In the genomic region with DNA sequence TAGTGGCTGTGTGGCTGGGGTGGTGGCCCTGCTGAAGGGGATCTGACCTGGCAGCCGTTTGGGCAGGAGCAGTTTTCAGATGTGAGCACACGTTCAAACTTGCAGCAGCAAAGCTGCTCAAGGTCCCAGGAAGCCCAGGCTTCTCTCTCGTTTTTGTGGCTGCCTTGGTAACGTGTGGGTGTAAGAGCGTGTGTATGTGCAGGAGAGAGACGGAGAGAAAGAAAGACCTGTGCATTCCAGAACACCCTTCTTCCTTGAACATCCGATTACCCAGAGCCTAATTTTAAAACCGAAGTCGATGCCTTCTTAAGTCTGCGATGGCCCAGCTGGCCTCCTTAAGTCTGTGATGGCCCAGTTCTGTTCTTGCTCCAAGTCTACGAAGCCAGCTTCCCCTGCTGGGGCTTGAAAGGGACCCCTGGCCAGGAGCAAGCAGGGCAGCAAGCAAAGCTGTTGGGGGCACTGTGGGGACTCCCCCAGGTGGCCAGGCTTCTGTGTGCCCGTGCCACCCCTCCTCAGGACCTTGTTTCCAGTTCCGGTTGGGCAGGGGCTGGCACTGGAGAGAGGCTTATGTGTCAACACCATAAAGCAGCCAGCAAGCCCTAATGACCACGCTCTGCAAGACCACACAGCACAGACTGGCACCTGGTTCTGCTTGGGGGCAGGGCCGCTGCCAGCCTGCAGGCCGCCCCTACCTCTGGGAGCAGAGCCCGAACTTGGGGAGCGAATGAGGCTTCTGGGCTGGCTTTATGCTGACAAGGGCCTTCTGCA, we compare ENCODE assay signal across 18 cellular contexts. TPM values are rescaled to one million over a fixed set of nuclear protein-coding genes. Genes with fewer than 3 reads are reported as not detected.
DNase-seq lines count a peak whose midpoint lies in the region; ATAC-seq, FAIRE-seq and TF ChIP-seq lines count a peak whose summit lies in the region.
"Had no signal": no experiment of that assay in that cellular context is flagged by ENCODE, and none has a peak within 500 bp of the region (broad histone marks: within the 10 kb centered on the region; RNA-seq: fewer than 3 reads in every experiment).

No MANE protein-coding gene starts in this region.

- in situ Hi-C loops in HepG2 (cut with HindIII; ENCODE audit: extremely low pct_ligation_motif_present, low pct_unique_long_range_greater_than_20kb), result loop anchor here (10.0 kb wide), 1 partner anchor 188 kb away; no protein-coding TSS in a partner anchor

- BruUV-seq in HepG2 (replicated peaks; lab: Mats Ljungman, UMichigan), result no TSS peak

- no peak for TF ChIP-seq RAD21 in HepG2 (CRISPR knock-in tag; IDR thresholded peaks at IDR 0.05)

- peak overlapping the region; percentile 86 for H3K27ac Mint-ChIP-seq in activated CD8-positive, alpha-beta T cell treated with anti-CD3 and anti-CD28 coated beads, Interleukin-2, amount 10 ng/mL, durations not matched to agents 7 days and 5 days

- H3K36me3 Mint-ChIP-seq in activated CD8-positive, alpha-beta T cell treated with anti-CD3 and anti-CD28 coated beads, Interleukin-2, amount 10 ng/mL, durations not matched to agents 7 days and 5 days (ENCODE audit: low read depth), result peaks cover 10% of the 10 kb centered on the region

- H3K4me1 ChIP-seq in HepG2 (ENCODE audit: insufficient read depth, low read length), result peaks cover 8% of the 10 kb centered on the region
- H3K4me1 ChIP-seq: ascending aorta, gastroesophageal sphincter, HAP-1 had no signal

- FAIRE-seq in HepG2 (lab: Jason Lieb, UNC), result no peak
- FAIRE-seq: GM18507 had no signal

- no peaks in the 10 kb centered on the region for H3K9me3 Mint-ChIP-seq in activated CD8-positive, alpha-beta T cell treated with anti-CD3 and anti-CD28 coated beads, Interleukin-2, amount 10 ng/mL, durations not matched to agents 7 days and 5 days (ENCODE audit: insufficient read depth)

- H3K27ac ChIP-seq in HepG2 (ENCODE audit: extremely low read length, insufficient read depth, low read length), result no peak overlapping the region
- H3K27ac ChIP-seq: ascending aorta, gastroesophageal sphincter had no signal

- no peaks in the 10 kb centered on the region for H3K27me3 ChIP-seq in HepG2 (ENCODE audit: control insufficient read depth in 1 of 2, insufficient read depth in 2 of 2, low read length in 2 of 2)
- H3K27me3 ChIP-seq: ascending aorta, gastroesophageal sphincter, MG63 had no signal

- H3K4me1 Mint-ChIP-seq in activated CD8-positive, alpha-beta T cell treated with anti-CD3 and anti-CD28 coated beads, Interleukin-2, amount 10 ng/mL, durations not matched to agents 7 days and 5 days (ENCODE audit: low read depth), result peaks cover 75% of the 10 kb centered on the region

- CTCF ChIA-PET in activated CD8-positive, alpha-beta T cell treated with anti-CD3 and anti-CD28 coated beads, Interleukin-2, amount 10 ng/mL, durations not matched to agents 7 days and 5 days (lab: Charles Lee), result interaction anchor here (0.6 to 10.0 kb wide), 12 partner anchors 13 to 397 kb away, joined by 3 to 99 read pairs (median 3); a partner anchor contains a TSS
- CTCF ChIA-PET in HepG2 (lab: Yijun Ruan, JAX; ENCODE audit: low intra/inter-chr PET ratio, low total read pairs), result no interaction called here

- H3K36me3 ChIP-seq in HepG2 (replicated peaks in 1 of 2; ENCODE audit: control insufficient read depth in 1 of 2, insufficient read depth in 2 of 2, low read length in 2 of 2), result 0 out of 5 replicates have a peak, but pooled peaks cover 0 to 1% of the 10 kb centered on the region in 2 experiments
- H3K36me3 ChIP-seq: ascending aorta, gastroesophageal sphincter, HAP-1, MG63 had no signal

- ATAC-seq in activated CD8-positive, alpha-beta T cell treated with anti-CD3 and anti-CD28 coated beads, Interleukin-2, amount 10 ng/mL, durations not matched to agents 7 days and 5 days, result no peak
- no peak for ATAC-seq in HepG2
- ATAC-seq in HG03108 (IDR thresholded peaks at IDR 0.05; ENCODE audit: unreplicated experiment), result no peak
- ATAC-seq: gastroesophageal sphincter, mucosa of descending colon had no signal

- POLR2A ChIA-PET in activated CD8-positive, alpha-beta T cell treated with anti-CD3 and anti-CD28 coated beads, Interleukin-2, amount 10 ng/mL, durations not matched to agents 7 days and 5 days (lab: Charles Lee), result interaction anchor here (4.3 kb wide), 1 partner anchor 13 kb away, joined by 48 read pairs; no protein-coding TSS in a partner anchor
- POLR2A ChIA-PET in HepG2 (lab: Yijun Ruan, JAX), result no interaction called here

- no peaks in the 10 kb centered on the region for H3K9me3 ChIP-seq in HepG2 (ENCODE audit: low read length)
- H3K9me3 ChIP-seq: ascending aorta, gastroesophageal sphincter, HAP-1, MG63, mucosa of descending colon had no signal

- peak; percentile 39 for DNase-seq in stimulated activated CD4-positive, alpha-beta T cell treated with anti-CD3 and anti-CD28 coated beads, Interleukin-15, amount 100 ng/mL, for 24 hours
- DNase-seq in stimulated activated CD4-positive, alpha-beta T cell treated with anti-CD3 and anti-CD28 coated beads, Interleukin-2, amount 100 ng/mL, for 24 hours, result no peak
- DNase-seq in activated CD8-positive, alpha-beta T cell treated with anti-CD3 and anti-CD28 coated beads, Interleukin-2, amount 10 ng/mL, durations not matched to agents 7 days and 5 days, result no peak
- DNase-seq in HepG2 (ENCODE audit: low spot score) (no peak), NCI-H1105 (lab: John Stamatoyannopoulos, UW) (no peak), SKM-1 (lab: John Stamatoyannopoulos, UW; ENCODE audit: unreplicated experiment) (no peak), GF-D8 (lab: John Stamatoyannopoulos, UW) (no peak)
- DNase-seq: C1 segment of cervical spinal cord; GDM1; MG63; stimulated activated CD4-positive, alpha-beta T cell treated with anti-CD3 and anti-CD28 coated beads, Interleukin-4, amount 100 ng/mL, for 4 hours had no signal

- H3K4me3 Mint-ChIP-seq in activated CD8-positive, alpha-beta T cell treated with anti-CD3 and anti-CD28 coated beads, Interleukin-2, amount 10 ng/mL, durations not matched to agents 7 days and 5 days, result peak overlapping the region; percentile 19

- TF ChIP-seq POLR2A in HepG2 (IDR thresholded peaks at IDR 0.05; ENCODE audit: insufficient read depth in 1 of 2, low read depth in 2 of 2, low read length in 2 of 2), result no peak

- TF ChIP-seq EP300 in HepG2 (IDR thresholded peaks at IDR 0.05; ENCODE audit: low read depth in 2 of 2, low read length in 2 of 2) (no peak), HepG2 (CRISPR knock-in tag; IDR thresholded peaks at IDR 0.05; ENCODE audit: borderline replicate concordance) (no peak)

- H3K79me2 ChIP-seq in HepG2 (ENCODE audit: insufficient read depth, low read length), result no peaks in the 10 kb centered on the region

- H2AFZ ChIP-seq in HepG2 (ENCODE audit: low read length), result no peak overlapping the region

- H3K4me3 ChIP-seq in HepG2 (replicated peaks in 1 of 3; ENCODE audit: insufficient read depth in 1 of 3, low read depth in 2 of 3, low read length in 3 of 3), result no peak overlapping the region
- H3K4me3 ChIP-seq: ascending aorta, gastroesophageal sphincter, HAP-1, MG63, mucosa of descending colon had no signal

- no peak for TF ChIP-seq CTCF in HepG2 (CRISPR knock-in tag; IDR thresholded peaks at IDR 0.05)

- 0 out of 2 replicates have a peak, but pooled peaks cover 6% of the 10 kb centered on the region for H4K20me1 ChIP-seq in HepG2 (ENCODE audit: insufficient read depth, low read length)

- intact Hi-C loops in HepG2 (cut with micrococcal nuclease; ENCODE audit: unreplicated experiment), result no loop called here

- H3K9ac ChIP-seq in HepG2 (ENCODE audit: insufficient read depth, low read depth, low read length), result no peak overlapping the region

- no peaks in the 10 kb centered on the region for H3K27me3 Mint-ChIP-seq in activated CD8-positive, alpha-beta T cell treated with anti-CD3 and anti-CD28 coated beads, Interleukin-2, amount 10 ng/mL, durations not matched to agents 7 days and 5 days (ENCODE audit: low read depth)

- H3K4me2 ChIP-seq in HepG2 (ENCODE audit: low read depth, low read length), result no peak overlapping the region

- 90% methylated on average over 12 of the region's 18 CpGs for WGBS in HepG2 (ENCODE audit: low lambda C conversion rate)

TF ChIP-seq in HepG2, 621 proteins besides CTCF, POLR2A, EP300 and RAD21 (continues in another document):
- no peak for TF ChIP-seq FOXA3 (CRISPR knock-in tag; IDR thresholded peaks at IDR 0.05)

RNA-seq across cellular contexts. Expression of a gene that starts 55.8 kb away (rescaled TPM):
- total RNA-seq in activated CD8-positive, alpha-beta T cell treated with anti-CD3 and anti-CD28 coated beads, Interleukin-2, amount 10 ng/mL, durations not matched to agents 7 days and 5 days, result not detected
- total RNA-seq in HepG2 (2016; rRNA removed; fragmentation: Illumina TruSeq; extraction: Trizol), result not detected in 2 replicates
- not detected in 2 replicates for total RNA-seq in HepG2 (2016; cell fraction: cytosol; rRNA removed; fragmentation: Illumina TruSeq; extraction: Trizol; ENCODE audit: low read depth)
- total RNA-seq in HepG2 (2016; cell fraction: insoluble cytoplasmic fraction; rRNA removed; fragmentation: Illumina TruSeq; extraction: Trizol), result not detected in 2 replicates
- total RNA-seq in HepG2 (2016; cell fraction: membrane; rRNA removed; fragmentation: Illumina TruSeq; extraction: Trizol), result not detected in 2 replicates
- total RNA-seq in HepG2 (2016; cell fraction: nucleus; rRNA removed; fragmentation: Illumina TruSeq; extraction: Trizol), result not detected in 2 replicates
- not detected in 2 replicates for polyA plus RNA-seq in HepG2 (2011; rRNA removed)
- not detected in 2 replicates for polyA plus RNA-seq in HepG2 (2011; cell fraction: cytosol; rRNA removed)
- polyA plus RNA-seq in HepG2 (2011; cell fraction: nucleus; rRNA removed), result not detected in 2 replicates
- polyA plus RNA-seq in HepG2 (2012), result not detected in 2 replicates
- polyA plus RNA-seq in HepG2 (2016; cell fraction: cytosol; fragmentation: Illumina TruSeq; extraction: Trizol; ENCODE audit: low read depth), result not detected in 2 replicates
- polyA plus RNA-seq in HepG2 (2016; cell fraction: insoluble cytoplasmic fraction; fragmentation: Illumina TruSeq; extraction: Trizol; ENCODE audit: low read depth), result not detected in 2 replicates
- not detected in 2 replicates for polyA plus RNA-seq in HepG2 (2016; cell fraction: membrane; fragmentation: Illumina TruSeq; extraction: Trizol; ENCODE audit: low read depth)
- not detected in 2 replicates for polyA plus RNA-seq in HepG2 (2016; cell fraction: nucleus; fragmentation: Illumina TruSeq; extraction: Trizol; ENCODE audit: insufficient read depth, low read depth)
- 1.1 TPM in 1 of 2 replicates, not detected in the other for polyA minus RNA-seq in HepG2 (2011; rRNA and poly(A)+ RNA removed; ENCODE audit: low replicate concordance)
- polyA minus RNA-seq in HepG2 (2011; cell fraction: cytosol; rRNA and poly(A)+ RNA removed), result not detected in 2 replicates
- polyA minus RNA-seq in HepG2 (2011; cell fraction: nucleus; rRNA and poly(A)+ RNA removed), result not detected in 2 replicates
- total RNA-seq: activated CD8-positive, alpha-beta memory T cell treated with anti-CD3 and anti-CD28 coated beads for 36 hours; ascending aorta; gastroesophageal sphincter had no signal
